In genomic region chr10:987906-988666, GRCh38 we compare ENCODE assay signal across 8 cellular contexts. TPM values are rescaled to one million over a fixed set of nuclear protein-coding genes. Genes with fewer than 3 reads are reported as not detected.
DNase-seq lines count a peak whose midpoint lies in the region; ATAC-seq and TF ChIP-seq lines count a peak whose summit lies in the region.

Gene GTPBP4 (plus strand): TSS chr10:988434. CDS start chr10:988480, 46 bp downstream.

- peak within 1 kb of the TSS; percentile 99 for H3K4me3 ChIP-seq in OCI-LY7 (ENCODE audit: low read depth, low read length, poor library complexity, severe bottlenecking)
- H3K4me3 ChIP-seq in mucosa of descending colon = peak within 1 kb of the TSS; percentile 98

- TF ChIP-seq CTCF in OCI-LY7 (conservative IDR thresholded peaks at IDR 0.05; ENCODE audit: low read length) (peak; percentile 77), mucosa of descending colon (IDR thresholded peaks at IDR 0.05) (no peak)

- peaks cover 26% of the 10 kb centered on the region for H3K4me1 ChIP-seq in OCI-LY7 (ENCODE audit: insufficient read depth, low read length, poor library complexity, severe bottlenecking)
- H3K4me1 ChIP-seq in mucosa of descending colon (ENCODE audit: low read depth) = peaks cover 15% of the 10 kb centered on the region

- peak within 1 kb of the TSS; percentile 97 for H3K4me2 ChIP-seq in OCI-LY7 (ENCODE audit: low read length)

- peaks cover 44% of the 10 kb centered on the region for H3K36me3 ChIP-seq in OCI-LY7 (ENCODE audit: insufficient read depth, low read length)
- H3K36me3 ChIP-seq in mucosa of descending colon (ENCODE audit: low read depth) = no peaks in the 10 kb centered on the region

- peak within 1 kb of the TSS; percentile 48 for H3K27ac ChIP-seq in OCI-LY7 (ENCODE audit: low read depth, low read length, poor library complexity, severe bottlenecking)
- H3K27ac ChIP-seq in epithelial cell of prostate = peak within 1 kb of the TSS; percentile 92

- BruUV-seq in OCI-LY7 (replicated peaks; lab: Mats Ljungman, UMichigan) = no TSS peak

- no peaks in the 10 kb centered on the region; the same call in 1 of the 2 replicates for H3K9me3 ChIP-seq in OCI-LY7 (ENCODE audit: low read length)
- no peaks in the 10 kb centered on the region for H3K9me3 ChIP-seq in mucosa of descending colon

- ATAC-seq in GM21515 (IDR thresholded peaks at IDR 0.05; ENCODE audit: unreplicated experiment) = peak; percentile 96
- ATAC-seq in mucosa of descending colon = peak; percentile 100

- DNase-seq in DMS114 treated with DMSO at 0.1 percent for 48 hours (lab: John Stamatoyannopoulos, UW; ENCODE audit: unreplicated experiment) (peak; percentile 95), HuH-7 (ENCODE audit: low spot score) (peak; percentile 97), OCI-LY7 (ENCODE audit: low spot score) (peak; percentile 98), activated T-cell treated with anti-CD3 and anti-CD28 coated beads for 4 hours (peak; percentile 95), epithelial cell of prostate (ENCODE audit: low read depth, low spot score) (peak; percentile 88), mucosa of descending colon (peak; percentile 97 to 99 (median 99))
- DNase-seq in stimulated activated CD8-positive, alpha-beta memory T cell treated with anti-CD3 and anti-CD28 coated beads, Interleukin-4, amount 100 ng/mL, for 24 hours (ENCODE audit: low read depth) = peak; percentile 95

- CTCF ChIA-PET in OCI-LY7 (lab: Charles Lee; ENCODE audit: unreplicated experiment) = no interaction called here

- H4K20me1 ChIP-seq in OCI-LY7 (ENCODE audit: insufficient read depth, low read length) = peaks cover 18% of the 10 kb centered on the region

- POLR2A ChIA-PET in OCI-LY7 (lab: Charles Lee) = interaction anchor here (0.9 to 2.5 kb wide), 2 partner anchors 10 to 58 kb away, joined by 4 to 13 read pairs; no protein-coding TSS in a partner anchor

- peaks cover 56% of the 10 kb centered on the region for H3K79me2 ChIP-seq in OCI-LY7 (ENCODE audit: insufficient read depth, low read depth, low read length)

- H3K9me2 ChIP-seq in OCI-LY7 (ENCODE audit: insufficient read depth, low read length) = no peaks in the 10 kb centered on the region

- intact Hi-C loops in OCI-LY7 (cut with micrococcal nuclease; ENCODE audit: unreplicated experiment) (loop anchor here (1.0 to 2.0 kb wide), 2 partner anchors 55 to 57 kb away; partner anchors contain the start of gene LARP4B), mucosa of descending colon (cut with DNase I, micrococcal nuclease) (no loop called here)

- peak within 1 kb of the TSS; percentile 87 for H2AFZ ChIP-seq in OCI-LY7 (ENCODE audit: low read length)

RNA-seq across cellular contexts. Expression of gene GTPBP4, which starts in this region (rescaled TPM):
- 61.0 and 82.0 TPM in 2 replicates for total RNA-seq in OCI-LY7 (2014; rRNA removed; shearing (Covaris generic))
- total RNA-seq in OCI-LY7 (2022) = 92.9 and 108 TPM in 2 replicates
- total RNA-seq in mucosa of descending colon = 10 to 100 TPM; 19.2 to 27.8 (median 26.6) TPM

Comparison
In these comparisons a context has a peak if more than half of its experiments do, and no peak if none do; other contexts are left out.
1. Peak in every context shown above with its lines: DNase-seq, ATAC-seq, H3K4me3 ChIP-seq and H3K27ac ChIP-seq.